8 cellular contexts compared by ENCODE assay signal in genomic region chr3:12483872-12484197, GRCh38. TPM values are rescaled to one million over a fixed set of nuclear protein-coding genes. Genes with fewer than 3 reads are reported as not detected.
A peak's percentile ranks its signal among the peaks of the same experiment; 100 is the strongest.
DNase-seq lines count a peak whose midpoint lies in the region; ATAC-seq, FAIRE-seq and TF ChIP-seq lines count a peak whose summit lies in the region.

No MANE protein-coding gene starts in this region.

- H3K27me3 ChIP-seq in astrocyte (ENCODE audit: insufficient read depth, low read length) (no peaks in the 10 kb centered on the region), lower lobe of right lung (ENCODE audit: low read depth) (no peaks in the 10 kb centered on the region), uterus (no peaks in the 10 kb centered on the region)

- no peak for DNase-seq in activated naive CD4-positive, alpha-beta T cell treated with anti-CD3 and anti-CD28 coated beads, Interleukin-2, amount 50 U/mL, for 16 hours
- DNase-seq in astrocyte (ENCODE audit: low read depth): no peak
- peak; percentile 48 for DNase-seq in lower lobe of right lung
- DNase-seq in uterus: no peak
- DNase-seq in activated CD4-positive, CD25-positive, alpha-beta regulatory T cell treated with anti-CD3 and anti-CD28 coated beads, Interleukin-2, amount 50 U/mL, for 72 hours: no peak
- no peak for DNase-seq in Kasumi-1 (lab: John Stamatoyannopoulos, UW)
- DNase-seq in KG1 (lab: John Stamatoyannopoulos, UW): no peak

- H3K27ac Mint-ChIP-seq in activated naive CD4-positive, alpha-beta T cell treated with anti-CD3 and anti-CD28 coated beads, Interleukin-2, amount 50 U/mL, for 24 hours: peak overlapping the region; percentile 99
- H3K27ac Mint-ChIP-seq in astrocyte (ENCODE audit: unreplicated experiment): no peak overlapping the region

- peak overlapping the region; percentile 88 for H3K4me2 ChIP-seq in astrocyte (ENCODE audit: low read length)

- intact Hi-C loops in lower lobe of right lung (cut with DNase I): no loop called here
- intact Hi-C loops in uterus (cut with DNase I; ENCODE audit: low total_unique reads): no loop called here

- peaks cover 7% of the 10 kb centered on the region for H3K36me3 Mint-ChIP-seq in activated naive CD4-positive, alpha-beta T cell treated with anti-CD3 and anti-CD28 coated beads, Interleukin-2, amount 50 U/mL, for 24 hours
- no peaks in the 10 kb centered on the region for H3K36me3 Mint-ChIP-seq in astrocyte (ENCODE audit: low read depth, unreplicated experiment)

- no peak overlapping the region for H3K27ac ChIP-seq in astrocyte (ENCODE audit: low read depth, low read length)
- H3K27ac ChIP-seq in lower lobe of right lung: peak overlapping the region; percentile 88
- peak overlapping the region; percentile 56 to 78 for H3K27ac ChIP-seq in uterus

- H3K9me3 Mint-ChIP-seq in activated naive CD4-positive, alpha-beta T cell treated with anti-CD3 and anti-CD28 coated beads, Interleukin-2, amount 50 U/mL, for 24 hours: no peaks in the 10 kb centered on the region
- no peaks in the 10 kb centered on the region for H3K9me3 Mint-ChIP-seq in astrocyte (ENCODE audit: unreplicated experiment)

- H3K36me3 ChIP-seq in astrocyte (ENCODE audit: insufficient read depth, low read length): no peaks in the 10 kb centered on the region
- no peaks in the 10 kb centered on the region for H3K36me3 ChIP-seq in lower lobe of right lung
- no peaks in the 10 kb centered on the region for H3K36me3 ChIP-seq in uterus

- no peaks in the 10 kb centered on the region for H4K20me1 ChIP-seq in astrocyte (ENCODE audit: insufficient read depth, low read length)

- H3K4me3 Mint-ChIP-seq in activated naive CD4-positive, alpha-beta T cell treated with anti-CD3 and anti-CD28 coated beads, Interleukin-2, amount 50 U/mL, for 24 hours: peak overlapping the region; percentile 99
- peak overlapping the region; percentile 90 for H3K4me3 Mint-ChIP-seq in astrocyte (ENCODE audit: unreplicated experiment)

- no peak for TF ChIP-seq POLR2A in uterus (IDR thresholded peaks at IDR 0.05)

- H3K27me3 Mint-ChIP-seq in activated naive CD4-positive, alpha-beta T cell treated with anti-CD3 and anti-CD28 coated beads, Interleukin-2, amount 50 U/mL, for 24 hours: no peaks in the 10 kb centered on the region
- H3K27me3 Mint-ChIP-seq in astrocyte (ENCODE audit: low read depth, unreplicated experiment): no peaks in the 10 kb centered on the region

- H3K4me3 ChIP-seq in astrocyte (ENCODE audit: insufficient read depth, low read depth, low read length): peak overlapping the region; percentile 84
- H3K4me3 ChIP-seq in lower lobe of right lung: peak overlapping the region; percentile 87
- peak overlapping the region; percentile 77 to 79 for H3K4me3 ChIP-seq in uterus

- FAIRE-seq in astrocyte (lab: Jason Lieb, UNC): no peak

- peaks cover 44% of the 10 kb centered on the region for H3K4me1 Mint-ChIP-seq in activated naive CD4-positive, alpha-beta T cell treated with anti-CD3 and anti-CD28 coated beads, Interleukin-2, amount 50 U/mL, for 24 hours
- peaks cover 9% of the 10 kb centered on the region for H3K4me1 Mint-ChIP-seq in astrocyte (ENCODE audit: low read depth, unreplicated experiment)

- H3K9ac ChIP-seq in astrocyte (ENCODE audit: low read length): peak overlapping the region; percentile 59

- peaks cover 38% of the 10 kb centered on the region for H3K79me2 ChIP-seq in astrocyte (ENCODE audit: insufficient read depth, low read length)

- H2AFZ ChIP-seq in astrocyte (ENCODE audit: low read depth, low read length): peak overlapping the region; percentile 91

- H3K9me3 ChIP-seq in astrocyte (ENCODE audit: insufficient read depth, low read depth, low read length) (no peaks in the 10 kb centered on the region), lower lobe of right lung (no peaks in the 10 kb centered on the region), uterus (no peaks in the 10 kb centered on the region)

- ATAC-seq in lower lobe of right lung: no peak

- TF ChIP-seq CTCF in astrocyte (IDR thresholded peaks at IDR 0.05; ENCODE audit: insufficient read depth, low read depth, low read length): no peak
- TF ChIP-seq CTCF in lower lobe of right lung (IDR thresholded peaks at IDR 0.05): no peak
- no peak for TF ChIP-seq CTCF in uterus (IDR thresholded peaks at IDR 0.05)

- H3K4me1 ChIP-seq in astrocyte (ENCODE audit: insufficient read depth, low read length): peaks cover 16% of the 10 kb centered on the region
- peaks cover 28% of the 10 kb centered on the region for H3K4me1 ChIP-seq in lower lobe of right lung
- H3K4me1 ChIP-seq in uterus: peaks cover 0 to 5% of the 10 kb centered on the region in 2 donors

RNA-seq across cellular contexts. Expression of gene TSEN2, which starts 0.4 kb away (rescaled TPM):
- total RNA-seq in astrocyte: 9.7 TPM in 2 replicates
- 23.6 TPM for total RNA-seq in lower lobe of right lung
- 10 to 100 TPM; 10.3 to 37.8 (median 20.4) TPM for total RNA-seq in uterus
